27 cellular contexts compared by ENCODE assay signal in genomic region chr1:14738647-14739046, GRCh38.
"Had no signal": no experiment of that assay in that cellular context is flagged by ENCODE, and none has a peak within 500 bp of the region (broad histone marks: within the 10 kb centered on the region; RNA-seq: fewer than 3 reads in every experiment).

No MANE protein-coding gene starts in this region.

- H3K4me1 Mint-ChIP-seq: activated CD4-positive, alpha-beta T cell treated with anti-CD3 and anti-CD28 coated beads for 36 hours; activated CD4-positive, alpha-beta T cell treated with anti-CD3 and anti-CD28 coated beads, Interleukin-2, amount 10 ng/mL, durations not matched to agents 7 days and 5 days; activated naive CD4-positive, alpha-beta T cell treated with anti-CD3 and anti-CD28 coated beads, Interleukin-2, amount 50 U/mL, for 24 hours; activated naive CD8-positive, alpha-beta T cell treated with anti-CD3 and anti-CD28 coated beads, Interleukin-2, amount 10 ng/mL, durations not matched to agents 7 days and 5 days had no signal

- H3K36me3 ChIP-seq: MG63, WERI-Rb-1 had no signal

- H3K9me3 ChIP-seq: MG63 had no signal

- H3K36me3 Mint-ChIP-seq: activated naive CD4-positive, alpha-beta T cell treated with anti-CD3 and anti-CD28 coated beads, Interleukin-2, amount 50 U/mL, for 24 hours; activated naive CD8-positive, alpha-beta T cell treated with anti-CD3 and anti-CD28 coated beads, Interleukin-2, amount 10 ng/mL, durations not matched to agents 7 days and 5 days; brain had no signal

- DNase-seq: activated CD4-positive, alpha-beta T cell treated with anti-CD3 and anti-CD28 coated beads for 36 hours; activated CD4-positive, alpha-beta T cell treated with anti-CD3 and anti-CD28 coated beads, Interleukin-2, amount 10 ng/mL, durations not matched to agents 7 days and 5 days; activated CD4-positive, alpha-beta T cell treated with anti-CD3 and anti-CD28 coated beads, Interleukin-2, amount 50 U/mL, for 48 hours; activated CD8-positive, alpha-beta T cell treated with anti-CD3 and anti-CD28 coated beads, Interleukin-2, amount 10 ng/mL, durations not matched to agents 7 days and 5 days; activated gamma-delta T cell; activated naive CD4-positive, alpha-beta T cell treated with Interleukin-2 at 50 U/mL for 16 hours; activated naive CD8-positive, alpha-beta T cell treated with anti-CD3 and anti-CD28 coated beads, Interleukin-2, amount 10 ng/mL, durations not matched to agents 7 days and 5 days; activated T-cell treated with anti-CD3 and anti-CD28 coated beads, Interleukin-2, amount 50 U/mL, for 24 hours; amygdala; central memory CD4-positive, alpha-beta T cell; Kasumi-1; NCI-H1048; NCI-H1694; NCI-H226; NCI-H446 treated with DMSO at 0.1 percent for 48 hours; NCI-H524 treated with DMSO at 0.1 percent for 48 hours; Right ventricle myocardium superior; SW 1271; T-helper 1 cell; T-helper 2 cell; T-helper 9 cell; WERI-Rb-1 had no signal

- H3K9me3 Mint-ChIP-seq: activated CD4-positive, alpha-beta T cell treated with anti-CD3 and anti-CD28 coated beads, Interleukin-2, amount 10 ng/mL, durations not matched to agents 7 days and 5 days; activated naive CD4-positive, alpha-beta T cell treated with anti-CD3 and anti-CD28 coated beads, Interleukin-2, amount 50 U/mL, for 24 hours; activated naive CD8-positive, alpha-beta T cell treated with anti-CD3 and anti-CD28 coated beads, Interleukin-2, amount 10 ng/mL, durations not matched to agents 7 days and 5 days; activated T-cell treated with anti-CD3 and anti-CD28 coated beads, Interleukin-2, amount 50 U/mL, for 24 hours; activated T-helper 2 cell treated with anti-CD3 and anti-CD28 coated beads, Interferon-gamma antibody, Interleukin-2, Interleukin-4, amounts not matched to agents 10 μg/mL and 5 μg/mL and 100 μg/mL, durations not matched to agents 14 hours and 24 hours and 36 hours had no signal

- H3K27ac ChIP-seq: WERI-Rb-1 had no signal

- H3K4me3 ChIP-seq: MG63 had no signal

- FAIRE-seq: colon had no signal

- H3K4me3 Mint-ChIP-seq: activated CD4-positive, alpha-beta T cell treated with anti-CD3 and anti-CD28 coated beads for 36 hours; activated CD4-positive, alpha-beta T cell treated with anti-CD3 and anti-CD28 coated beads, Interleukin-2, amount 10 ng/mL, durations not matched to agents 7 days and 5 days; activated CD8-positive, alpha-beta T cell treated with anti-CD3 and anti-CD28 coated beads, Interleukin-2, amount 10 ng/mL, durations not matched to agents 7 days and 5 days; activated naive CD4-positive, alpha-beta T cell treated with anti-CD3 and anti-CD28 coated beads, Interleukin-2, amount 50 U/mL, for 24 hours; activated naive CD8-positive, alpha-beta T cell treated with anti-CD3 and anti-CD28 coated beads, Interleukin-2, amount 10 ng/mL, durations not matched to agents 7 days and 5 days; activated T-cell treated with anti-CD3 and anti-CD28 coated beads, Interleukin-2, amount 50 U/mL, for 24 hours had no signal

- H3K27me3 ChIP-seq: MG63 had no signal

- H3K27ac Mint-ChIP-seq: activated CD4-positive, alpha-beta T cell treated with anti-CD3 and anti-CD28 coated beads for 36 hours; activated CD4-positive, alpha-beta T cell treated with anti-CD3 and anti-CD28 coated beads, Interleukin-2, amount 10 ng/mL, durations not matched to agents 7 days and 5 days; activated CD8-positive, alpha-beta T cell treated with anti-CD3 and anti-CD28 coated beads, Interleukin-2, amount 10 ng/mL, durations not matched to agents 7 days and 5 days; activated naive CD4-positive, alpha-beta T cell treated with anti-CD3 and anti-CD28 coated beads, Interleukin-2, amount 50 U/mL, for 24 hours; activated naive CD8-positive, alpha-beta T cell treated with anti-CD3 and anti-CD28 coated beads, Interleukin-2, amount 10 ng/mL, durations not matched to agents 7 days and 5 days; activated T-cell treated with anti-CD3 and anti-CD28 coated beads, Interleukin-2, amount 50 U/mL, for 24 hours; activated T-helper 2 cell treated with anti-CD3 and anti-CD28 coated beads, Interferon-gamma antibody, Interleukin-2, Interleukin-4, amounts not matched to agents 10 μg/mL and 5 μg/mL and 100 μg/mL, durations not matched to agents 14 hours and 24 hours and 36 hours had no signal
